In genomic region chr1:2580691-2581090, GRCh38 we compare ENCODE assay signal across 24 cellular contexts. TPM values are rescaled to one million over a fixed set of nuclear protein-coding genes. Genes with fewer than 3 reads are reported as not detected.
DNase-seq lines count a peak whose midpoint lies in the region; ATAC-seq, FAIRE-seq and TF ChIP-seq lines count a peak whose summit lies in the region.
"Had no signal": no experiment of that assay in that cellular context is flagged by ENCODE, and none has a peak within 500 bp of the region (broad histone marks: within the 10 kb centered on the region; RNA-seq: fewer than 3 reads in every experiment).

No MANE protein-coding gene starts in this region.

- no peak for ATAC-seq in Right ventricle myocardium superior (ENCODE audit: poor library complexity)
- no peak for ATAC-seq in GM21526 (IDR thresholded peaks at IDR 0.05; ENCODE audit: low FRiP score, unreplicated experiment)

- H3K27me3 Mint-ChIP-seq in glutamatergic neuron (ENCODE audit: unreplicated experiment), result peaks cover 2% of the 10 kb centered on the region

- FAIRE-seq in GM12891 (lab: Jason Lieb, UNC), result peak; percentile 28
- FAIRE-seq: bronchial epithelial cell had no signal

- H3K27ac Mint-ChIP-seq in glutamatergic neuron (ENCODE audit: unreplicated experiment), result no peak overlapping the region

- H3K36me3 ChIP-seq in right atrium auricular region (no peaks in the 10 kb centered on the region), spleen (no peaks in the 10 kb centered on the region), WERI-Rb-1 (no peaks in the 10 kb centered on the region)
- H3K36me3 ChIP-seq: tibial nerve had no signal

- no peak overlapping the region for H3K4me3 Mint-ChIP-seq in glutamatergic neuron (ENCODE audit: unreplicated experiment)

- TF ChIP-seq CTCF in right atrium auricular region (IDR thresholded peaks at IDR 0.05) (no peak), glutamatergic neuron (IDR thresholded peaks at IDR 0.05; ENCODE audit: partially characterized antibody, unreplicated experiment) (no peak), spleen (IDR thresholded peaks at IDR 0.05 in 8 of 11, conservative IDR thresholded peaks at IDR 0.05 in 3 of 11) (no peak), WERI-Rb-1 (IDR thresholded peaks at IDR 0.05; ENCODE audit: low read depth, low read length) (no peak)

- TF ChIP-seq POLR2A in GM12891 (IDR thresholded peaks at IDR 0.05; ENCODE audit: low read depth, low read length) (no peak), spleen (IDR thresholded peaks at IDR 0.05) (no peak)

- peaks cover 19% of the 10 kb centered on the region for H3K4me1 Mint-ChIP-seq in glutamatergic neuron (ENCODE audit: low read depth, unreplicated experiment)

- H3K27me3 ChIP-seq in right atrium auricular region, result no peaks in the 10 kb centered on the region
- H3K27me3 ChIP-seq in spleen (replicated peaks in 1 of 7), result no peaks in the 10 kb centered on the region
- H3K27me3 ChIP-seq in WERI-Rb-1 (ENCODE audit: insufficient read depth, low read depth, severe bottlenecking), result no peaks in the 10 kb centered on the region
- H3K27me3 ChIP-seq: tibial nerve had no signal

- WGBS in spleen, 5 donors, result 91 to 95% (median 94%) methylated on average over 8 to 10 of the region's 10 CpGs

- DNase-seq in Right ventricle myocardium superior (peak; percentile 31), right atrium auricular region (ENCODE audit: low spot score) (no peak), GM12891 (ENCODE audit: insufficient read length, low spot score) (no peak), glutamatergic neuron (peak; percentile 5), spleen (peak; percentile 76), NCI-H1092 treated with DMSO at 0.1 percent for 48 hours (lab: John Stamatoyannopoulos, UW) (no peak), WERI-Rb-1 (no peak)
- DNase-seq: activated CD4-positive, alpha-beta T cell treated with anti-CD3 and anti-CD28 coated beads, Interleukin-2, amount 50 U/mL, for 48 hours; activated T-cell treated with anti-CD3 and anti-CD28 coated beads, Interleukin-2, amount 50 U/mL, for 48 hours; Calu3; dermis blood vessel endothelial cell; foreskin melanocyte; GOT3; Kasumi-1; NCI-H1092; NCI-H2081; stimulated activated CD4-positive, alpha-beta T cell treated with anti-CD3 and anti-CD28 coated beads, Interleukin-15, amount 100 ng/mL, for 24 hours had no signal

- H3K4me1 ChIP-seq in right atrium auricular region, result peaks cover 0 to 31% of the 10 kb centered on the region in 2 donors
- peaks cover 49 to 100% (median 79%) of the 10 kb centered on the region in 6 donors for H3K4me1 ChIP-seq in spleen

- no peaks in the 10 kb centered on the region for H3K36me3 Mint-ChIP-seq in glutamatergic neuron (ENCODE audit: unreplicated experiment)

- no peak overlapping the region for H3K4me3 ChIP-seq in right atrium auricular region
- H3K4me3 ChIP-seq in spleen, result no peak overlapping the region
- H3K4me3 ChIP-seq in WERI-Rb-1 (ENCODE audit: low read depth, low read length), result no peak overlapping the region
- H3K4me3 ChIP-seq: tibial nerve had no signal

- H3K9me3 Mint-ChIP-seq in glutamatergic neuron (ENCODE audit: unreplicated experiment), result peaks cover 1% of the 10 kb centered on the region

- intact Hi-C loops in Right ventricle myocardium superior (cut with DNase I) (no loop called here), spleen (cut with DNase I; ENCODE audit: low total_unique reads) (no loop called here)

- H3K9me3 ChIP-seq in right atrium auricular region (no peaks in the 10 kb centered on the region), spleen (no peaks in the 10 kb centered on the region), WERI-Rb-1 (ENCODE audit: severe bottlenecking) (no peaks in the 10 kb centered on the region)
- H3K9me3 ChIP-seq: tibial nerve had no signal

- H3K27ac ChIP-seq in right atrium auricular region, result no peak overlapping the region
- H3K27ac ChIP-seq in spleen, result peak overlapping the region in 3 of 8 donors; percentile 57 to 72 (median 70)
- no peak overlapping the region for H3K27ac ChIP-seq in WERI-Rb-1
- H3K27ac ChIP-seq: epithelial cell of prostate, RWPE1, tibial nerve had no signal

TF ChIP-seq in GM12891, 5 proteins besides CTCF, POLR2A, EP300 and RAD21:
- TF ChIP-seq POLR2AphosphoS5 (IDR thresholded peaks at IDR 0.05; ENCODE audit: low read depth, low read length) (no peak), PAX5 (IDR thresholded peaks at IDR 0.05; ENCODE audit: insufficient read depth, low read length, severe bottlenecking) (no peak)

RNA-seq across cellular contexts. Expression of gene PRXL2B, which starts 5.9 kb away (rescaled TPM):
- 9.8 TPM for total RNA-seq in Right ventricle myocardium superior
- total RNA-seq in right atrium auricular region, result 1 to 10 TPM; 6.4 to 6.8 TPM
- 4.8 TPM for polyA plus RNA-seq in GM12891 (2012; ENCODE audit: low read depth, missing spikeins)
- total RNA-seq in glutamatergic neuron (ENCODE audit: unreplicated experiment), result 46.1 TPM
- 10 to 100 TPM; 21.9 to 43.0 (median 26.7) TPM for total RNA-seq in spleen
- 10 to 100 TPM; 10.7 to 29.0 (median 13.2) TPM for polyA plus RNA-seq in spleen

RNA-seq across cellular contexts. Expression of gene TNFRSF14, which starts 24.5 kb away (rescaled TPM):
- 16.0 TPM for total RNA-seq in Right ventricle myocardium superior
- total RNA-seq in right atrium auricular region, result 10 to 100 TPM in 1 of 2 donors, 1 to 10 TPM in 1; 9.2 to 14.5 TPM
- 96.9 TPM for polyA plus RNA-seq in GM12891 (2012; ENCODE audit: low read depth, missing spikeins)
- total RNA-seq in glutamatergic neuron (ENCODE audit: unreplicated experiment), result 1.2 TPM
- total RNA-seq in spleen, result 100 to 1,000 TPM; 146 to 203 (median 190) TPM
- polyA plus RNA-seq in spleen, result 100 to 1,000 TPM; 167 to 366 (median 302) TPM

RNA-seq across cellular contexts. Expression of gene HES5, which starts 50.6 kb away (rescaled TPM):
- total RNA-seq in Right ventricle myocardium superior (1.6 TPM), right atrium auricular region (not detected), glutamatergic neuron (ENCODE audit: unreplicated experiment) (21.2 TPM), spleen (under 1 TPM in 4 of 7 donors, not detected in 3; 0.36 to 0.54 (median 0.42) TPM)
- polyA plus RNA-seq in GM12891 (2012; ENCODE audit: low read depth, missing spikeins), result not detected
- under 1 TPM in 1 of 3 donors, not detected in 2; 0.36 TPM for polyA plus RNA-seq in spleen
- total RNA-seq: Calu3, NCI-H460, renal cortical epithelial cell had no signal

RNA-seq across cellular contexts. Expression of gene MMEL1, which starts 52.1 kb away (rescaled TPM):
- total RNA-seq in Right ventricle myocardium superior (0.48 TPM), right atrium auricular region (not detected), glutamatergic neuron (ENCODE audit: unreplicated experiment) (4.0 TPM), spleen (1 to 10 TPM in 6 of 7 donors, not detected in 1; 1.9 to 4.6 (median 3.5) TPM)
- polyA plus RNA-seq in GM12891 (2012; ENCODE audit: low read depth, missing spikeins), result not detected
- 1 to 10 TPM; 2.5 to 6.4 (median 2.9) TPM for polyA plus RNA-seq in spleen
- total RNA-seq: bronchial epithelial cell had no signal

RNA-seq across cellular contexts. Expression of gene PANK4, which starts 54.3 kb away (rescaled TPM):
- total RNA-seq in Right ventricle myocardium superior (45.5 TPM), right atrium auricular region (10 to 100 TPM; 27.0 to 41.5 TPM), glutamatergic neuron (ENCODE audit: unreplicated experiment) (58.5 TPM), spleen (10 to 100 TPM; 34.9 to 49.5 (median 47.6) TPM)
- 12.6 TPM for polyA plus RNA-seq in GM12891 (2012; ENCODE audit: low read depth, missing spikeins)
- polyA plus RNA-seq in spleen, result 10 to 100 TPM; 13.8 to 30.6 (median 14.0) TPM

Comparison
In these comparisons a context has a peak if more than half of its experiments do, and no peak if none do; other contexts are left out.
1. DNase-seq: peak in Right ventricle myocardium superior (single experiment), glutamatergic neuron (single experiment) and spleen (single experiment); none in right atrium auricular region (single experiment), GM12891 (single experiment), NCI-H1092 treated with DMSO at 0.1 percent for 48 hours (single experiment) and WERI-Rb-1 (single experiment).